In the genomic region with DNA sequence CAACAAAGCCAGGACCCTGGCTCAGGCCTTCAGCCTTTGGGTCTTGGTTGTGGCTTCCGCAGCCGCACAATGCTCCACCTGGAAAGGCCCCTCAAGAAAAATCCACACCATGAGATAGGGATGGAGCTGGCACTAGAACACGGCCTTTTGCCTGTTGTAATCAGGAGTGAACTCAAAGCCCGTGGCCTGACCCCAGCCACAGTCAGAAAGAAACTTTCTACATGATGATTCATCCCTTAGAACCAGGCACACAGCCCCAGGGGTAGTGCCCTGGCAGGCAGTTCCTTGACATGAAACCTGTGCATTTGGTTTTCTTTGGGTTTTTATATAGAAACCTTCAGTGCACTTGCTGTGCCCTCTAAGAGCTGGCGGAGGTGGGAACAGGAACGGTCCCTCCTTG, we compare ENCODE assay signal across 8 cellular contexts. TPM values are rescaled to one million over a fixed set of nuclear protein-coding genes. Genes with fewer than 3 reads are reported as not detected.
A peak's percentile ranks its signal among the peaks of the same experiment; 100 is the strongest.
DNase-seq lines count a peak whose midpoint lies in the region; ATAC-seq and TF ChIP-seq lines count a peak whose summit lies in the region.

No MANE protein-coding gene starts in this region.

- H3K23ac ChIP-seq in H9 (ENCODE audit: insufficient read length, low read depth, low read length), result no peak overlapping the region

- H3T11ph ChIP-seq in H9 (ENCODE audit: low read length), result no peak overlapping the region

- no peak overlapping the region for H4K8ac ChIP-seq in H9 (replicated peaks; ENCODE audit: insufficient read length, low read depth, low read length)

- peaks cover 40% of the 10 kb centered on the region for H3K27me3 Mint-ChIP-seq in H9 (ENCODE audit: low read depth)

- H3K9ac ChIP-seq in smooth muscle cell (ENCODE audit: low read depth) (no peak overlapping the region), H9 (ENCODE audit: extremely low read depth, insufficient read length, low read length) (no peak overlapping the region)

- H3K27ac Mint-ChIP-seq in H9, result no peak overlapping the region

- H3K56ac ChIP-seq in H9 (ENCODE audit: insufficient read length, low read depth, low read length), result no peak overlapping the region

- no peak overlapping the region for H2AK5ac ChIP-seq in H9 (ENCODE audit: insufficient read length, low read length)

- 39 to 63% methylated on average over 6 of the region's 6 CpGs for WGBS in esophagus, 2 donors
- 63% methylated on average over 6 of the region's 6 CpGs for WGBS in smooth muscle cell (ENCODE audit: low lambda C conversion rate)
- WGBS in H9 (ENCODE audit: extremely low coverage, insufficient read length, low lambda C conversion rate), result no CpG with 5 or more reads among the region's 6 CpGs

- H3K36me3 ChIP-seq in esophagus (ENCODE audit: control insufficient read depth in 2 of 2, insufficient read depth in 2 of 2, low read length in 1 of 2) (no peaks in the 10 kb centered on the region), smooth muscle cell (ENCODE audit: low read depth) (no peaks in the 10 kb centered on the region)

- H4K91ac ChIP-seq in H9 (ENCODE audit: insufficient read length, low read depth, low read length), result no peak overlapping the region

- H3K4me3 Mint-ChIP-seq in H9, result no peak overlapping the region

- H2AFZ ChIP-seq in smooth muscle cell (ENCODE audit: low read depth) (no peak overlapping the region), H9 (ENCODE audit: low read length) (no peak overlapping the region)

- no peak overlapping the region for H3K18ac ChIP-seq in H9 (ENCODE audit: insufficient read length, low read depth, low read length)

- ATAC-seq in GM21619 (IDR thresholded peaks at IDR 0.05; ENCODE audit: unreplicated experiment), result peak; percentile 76

- DNase-seq in GM12865 (ENCODE audit: low read depth) (peak; percentile 77), NOMO-1 treated with DMSO at 0.1 percent for 48 hours (lab: John Stamatoyannopoulos, UW; ENCODE audit: unreplicated experiment) (peak; percentile 54), smooth muscle cell (lab: John Stamatoyannopoulos, UW; ENCODE audit: unreplicated experiment) (no peak), H9 (no peak), NCI-H748 (lab: John Stamatoyannopoulos, UW; ENCODE audit: unreplicated experiment) (no peak)
- peak; percentile 40 to 41 for DNase-seq in stimulated activated CD8-positive, alpha-beta memory T cell treated with anti-CD3 and anti-CD28 coated beads, Interleukin-15, amount 100 ng/mL, for 48 hours (ENCODE audit: low read depth in 2 of 2)

- peaks cover 0 to 2% (median 0%) of the 10 kb centered on the region in 3 experiments; a peak in 2 of 7 replicates for H3K36me3 Mint-ChIP-seq in H9 (ENCODE audit: insufficient read depth in 1 of 3, low read depth in 3 of 3)

- H3K4me2 ChIP-seq in smooth muscle cell, result no peak overlapping the region
- no peak overlapping the region for H3K4me2 ChIP-seq in H9 (ENCODE audit: insufficient read depth, insufficient read length, low read length)

- no peak overlapping the region for H2BK20ac ChIP-seq in H9 (ENCODE audit: low read depth, low read length, poor library complexity, severe bottlenecking)

- H3K79me1 ChIP-seq in H9 (ENCODE audit: insufficient read depth, low read depth, low read length, poor library complexity, severe bottlenecking), result no peaks in the 10 kb centered on the region

- no peak overlapping the region for H2BK5ac ChIP-seq in H9 (ENCODE audit: insufficient read length, low read length)

- H3K23me2 ChIP-seq in H9 (ENCODE audit: insufficient read length, low read depth, low read length, poor library complexity, severe bottlenecking), result peaks cover 3% of the 10 kb centered on the region

- H3K27ac ChIP-seq in esophagus (ENCODE audit: low read depth in 2 of 2, low read length in 1 of 2) (peak overlapping the region; percentile 58 to 61), smooth muscle cell (ENCODE audit: low read depth) (no peak overlapping the region), H9 (ENCODE audit: insufficient read length, low read depth, low read length) (no peak overlapping the region)

- no peaks in the 10 kb centered on the region for H3K79me2 ChIP-seq in smooth muscle cell (ENCODE audit: low read depth)
- no peaks in the 10 kb centered on the region for H3K79me2 ChIP-seq in H9 (ENCODE audit: insufficient read depth, low read length)

- H2BK12ac ChIP-seq in H9 (ENCODE audit: insufficient read length, low read depth, low read length), result no peak overlapping the region

- TF ChIP-seq CTCF in GM12865 (IDR thresholded peaks at IDR 0.05; ENCODE audit: insufficient read depth, low read depth, low read length, missing control alignments) (no peak), smooth muscle cell (IDR thresholded peaks at IDR 0.05; ENCODE audit: borderline replicate concordance, insufficient read depth, poor library complexity, severe bottlenecking) (no peak), H9 (conservative IDR thresholded peaks at IDR 0.05) (no peak)

- H3K9me3 ChIP-seq in esophagus (ENCODE audit: control insufficient read depth in 2 of 2, insufficient read depth in 1 of 2, low read depth in 1 of 2, low read length in 1 of 2), result no peaks in the 10 kb centered on the region
- H3K9me3 ChIP-seq in smooth muscle cell (replicated peaks; ENCODE audit: low read depth), result no peaks in the 10 kb centered on the region
- no peaks in the 10 kb centered on the region for H3K9me3 ChIP-seq in H9 (ENCODE audit: control insufficient read depth, low read depth, low read length)

- H3K14ac ChIP-seq in H9 (ENCODE audit: insufficient read depth, low read length), result no peak overlapping the region

- peaks cover 0 to 4% of the 10 kb centered on the region in 2 experiments; a peak in 2 of 5 replicates for H3K9me3 Mint-ChIP-seq in H9

- H4K20me1 ChIP-seq in smooth muscle cell (ENCODE audit: low read depth) (no peaks in the 10 kb centered on the region), H9 (ENCODE audit: control insufficient read depth, insufficient read depth, insufficient read length) (no peaks in the 10 kb centered on the region)

- no peak overlapping the region for H4K5ac ChIP-seq in H9 (ENCODE audit: insufficient read length, low read depth, low read length)

- peaks cover 9 to 27% of the 10 kb centered on the region in 2 donors for H3K4me1 ChIP-seq in esophagus (ENCODE audit: control insufficient read depth in 2 of 2, insufficient read depth in 2 of 2, low read length in 1 of 2)
- no peaks in the 10 kb centered on the region for H3K4me1 ChIP-seq in smooth muscle cell (ENCODE audit: low read depth)
- H3K4me1 ChIP-seq in H9 (ENCODE audit: insufficient read depth, low read length), result no peaks in the 10 kb centered on the region; the same call in 1 of the 2 replicates

- H3K27me3 ChIP-seq in esophagus (ENCODE audit: control insufficient read depth in 1 of 2, insufficient read depth in 2 of 2, low read length in 2 of 2), result no peaks in the 10 kb centered on the region
- H3K27me3 ChIP-seq in smooth muscle cell (ENCODE audit: low read depth), result no peaks in the 10 kb centered on the region
- H3K27me3 ChIP-seq in H9 (ENCODE audit: insufficient read depth, low read length), result peaks cover 5% of the 10 kb centered on the region; the same call in 1 of the 2 replicates

- H2BK120ac ChIP-seq in H9 (ENCODE audit: low read depth, low read length, poor library complexity, severe bottlenecking), result no peak overlapping the region

- H3F3A ChIP-seq in smooth muscle cell (ENCODE audit: low read depth), result no peaks in the 10 kb centered on the region

- H3K4ac ChIP-seq in H9 (ENCODE audit: low read depth, low read length), result no peak overlapping the region

- H3K4me3 ChIP-seq in GM12865 (ENCODE audit: low read depth, low read length) (no peak overlapping the region), esophagus (ENCODE audit: low read depth in 1 of 2, low read length in 2 of 2) (no peak overlapping the region), smooth muscle cell (no peak overlapping the region)

- H2BK15ac ChIP-seq in H9 (ENCODE audit: low read depth, low read length), result no peak overlapping the region

- peaks cover 19 to 25% of the 10 kb centered on the region in 2 experiments for H3K4me1 Mint-ChIP-seq in H9

RNA-seq across cellular contexts. Expression of a gene that starts 5.1 kb away (rescaled TPM):
- polyA plus RNA-seq in esophagus (1 to 10 TPM; 1.6 to 2.3 TPM), smooth muscle cell (1.3 and 3.9 TPM in 2 replicates)
- total RNA-seq in smooth muscle cell (2.8 and 3.5 TPM in 2 replicates), H9 (2021) (7.6 and 8.4 TPM in 2 replicates)

Comparison
In these comparisons a context has a peak if more than half of its experiments do, and no peak if none do; other contexts are left out.
1. DNase-seq: peak in GM12865 (single experiment), NOMO-1 treated with DMSO at 0.1 percent for 48 hours (single experiment) and stimulated activated CD8-positive, alpha-beta memory T cell treated with anti-CD3 and anti-CD28 coated beads, Interleukin-15, amount 100 ng/mL, for 48 hours (2 of 2); none in smooth muscle cell (single experiment), H9 (single experiment) and NCI-H748 (single experiment).
2. H3K27ac ChIP-seq: peak in esophagus (2 of 2); none in smooth muscle cell (single experiment) and H9 (single experiment).